1 cellular context compared by ENCODE assay signal in the genomic region with DNA sequence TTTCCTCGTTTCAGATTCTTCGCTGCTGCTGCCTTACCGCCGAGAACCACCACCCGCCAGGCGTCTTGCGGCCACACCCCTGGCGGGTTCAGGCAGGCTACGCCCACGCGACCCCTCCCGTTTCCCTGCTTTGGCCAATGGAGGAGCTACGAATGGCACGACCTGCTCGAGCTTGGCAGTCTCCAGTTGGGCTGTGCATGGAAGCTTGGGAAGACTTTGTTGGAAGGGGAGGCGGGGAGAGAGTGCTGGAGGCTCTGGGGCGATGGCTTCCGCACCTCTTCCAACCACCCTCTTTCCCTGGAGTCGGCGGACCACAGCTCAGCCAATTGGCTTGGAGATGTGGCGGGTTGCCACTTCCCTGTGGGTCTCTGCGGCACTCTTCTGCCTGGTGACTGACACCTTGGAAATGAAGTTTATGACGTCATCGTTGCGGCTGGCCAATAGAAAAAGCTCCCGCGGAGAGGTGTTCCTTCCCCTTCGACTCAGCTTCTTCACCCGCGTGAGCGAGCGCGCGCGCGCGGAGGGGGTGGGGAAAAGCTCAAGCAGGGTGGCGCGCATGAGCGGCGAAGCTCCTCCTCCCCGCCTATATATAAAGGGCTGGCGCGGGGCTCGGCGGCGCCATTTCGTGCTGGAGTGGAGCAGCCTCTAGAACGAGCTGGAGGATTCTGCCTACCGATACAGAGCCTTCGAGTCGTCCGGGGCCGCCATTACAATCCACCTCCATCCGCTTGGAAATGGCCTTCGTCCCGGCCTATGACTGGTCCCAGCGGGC.
TF ChIP-seq lines count a peak whose summit lies in the region.

No MANE protein-coding gene starts in this region.

TF ChIP-seq in HepG2, 621 proteins besides CTCF, POLR2A, EP300 and RAD21 (continued from another document and continues in another):
- no peak for TF ChIP-seq IRF9 (CRISPR knock-in tag; IDR thresholded peaks at IDR 0.05; ENCODE audit: borderline replicate concordance)
- TF ChIP-seq ZNF124 (CRISPR knock-in tag; IDR thresholded peaks at IDR 0.05): no peak; the same call in 1 of the 2 replicates
- peak; percentile 99 for TF ChIP-seq POLR2AphosphoS5 (IDR thresholded peaks at IDR 0.05; ENCODE audit: low read depth, low read length)
- no peak for TF ChIP-seq SP2 (CRISPR knock-in tag; IDR thresholded peaks at IDR 0.05)
- TF ChIP-seq, protein P1, sequence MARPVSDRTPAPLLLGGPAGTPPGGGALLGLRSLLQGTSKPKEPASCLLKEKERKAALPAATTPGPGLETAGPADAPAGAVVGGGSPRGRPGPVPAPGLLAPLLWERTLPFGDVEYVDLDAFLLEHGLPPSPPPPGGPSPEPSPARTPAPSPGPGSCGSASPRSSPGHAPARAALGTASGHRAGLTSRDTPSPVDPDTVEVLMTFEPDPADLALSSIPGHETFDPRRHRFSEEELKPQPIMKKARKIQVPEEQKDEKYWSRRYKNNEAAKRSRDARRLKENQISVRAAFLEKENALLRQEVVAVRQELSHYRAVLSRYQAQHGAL (CRISPR knock-in tag; IDR thresholded peaks at IDR 0.05; ENCODE audit: not compliant biosample characterization): peak; percentile 12
- TF ChIP-seq ZNF766 (CRISPR knock-in tag; IDR thresholded peaks at IDR 0.05; ENCODE audit: borderline replicate concordance): peak; percentile 74; the same call in 1 of the 2 replicates
- peak; percentile 100 for TF ChIP-seq CREB1 (IDR thresholded peaks at IDR 0.05)
- TF ChIP-seq CREB1 (CRISPR knock-in tag; IDR thresholded peaks at IDR 0.05): no peak
- peak; percentile 50; the same call in 1 of the 3 replicates for TF ChIP-seq MXI1 (IDR thresholded peaks at IDR 0.05; ENCODE audit: borderline replicate concordance, low read depth, low read length)
- TF ChIP-seq, protein P2, sequence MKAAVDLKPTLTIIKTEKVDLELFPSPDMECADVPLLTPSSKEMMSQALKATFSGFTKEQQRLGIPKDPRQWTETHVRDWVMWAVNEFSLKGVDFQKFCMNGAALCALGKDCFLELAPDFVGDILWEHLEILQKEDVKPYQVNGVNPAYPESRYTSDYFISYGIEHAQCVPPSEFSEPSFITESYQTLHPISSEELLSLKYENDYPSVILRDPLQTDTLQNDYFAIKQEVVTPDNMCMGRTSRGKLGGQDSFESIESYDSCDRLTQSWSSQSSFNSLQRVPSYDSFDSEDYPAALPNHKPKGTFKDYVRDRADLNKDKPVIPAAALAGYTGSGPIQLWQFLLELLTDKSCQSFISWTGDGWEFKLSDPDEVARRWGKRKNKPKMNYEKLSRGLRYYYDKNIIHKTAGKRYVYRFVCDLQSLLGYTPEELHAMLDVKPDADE (CRISPR knock-in tag; IDR thresholded peaks at IDR 0.05): 0 out of 2 replicates have a peak, but pooled peaks have one; percentile 63
- no peak for TF ChIP-seq CCAR2 (optimal IDR thresholded peaks at IDR 0.05; ENCODE audit: low read depth, low read length)
- no peak for TF ChIP-seq ZNF775 (CRISPR knock-in tag; IDR thresholded peaks at IDR 0.05; ENCODE audit: borderline replicate concordance)
- TF ChIP-seq, protein P3, sequence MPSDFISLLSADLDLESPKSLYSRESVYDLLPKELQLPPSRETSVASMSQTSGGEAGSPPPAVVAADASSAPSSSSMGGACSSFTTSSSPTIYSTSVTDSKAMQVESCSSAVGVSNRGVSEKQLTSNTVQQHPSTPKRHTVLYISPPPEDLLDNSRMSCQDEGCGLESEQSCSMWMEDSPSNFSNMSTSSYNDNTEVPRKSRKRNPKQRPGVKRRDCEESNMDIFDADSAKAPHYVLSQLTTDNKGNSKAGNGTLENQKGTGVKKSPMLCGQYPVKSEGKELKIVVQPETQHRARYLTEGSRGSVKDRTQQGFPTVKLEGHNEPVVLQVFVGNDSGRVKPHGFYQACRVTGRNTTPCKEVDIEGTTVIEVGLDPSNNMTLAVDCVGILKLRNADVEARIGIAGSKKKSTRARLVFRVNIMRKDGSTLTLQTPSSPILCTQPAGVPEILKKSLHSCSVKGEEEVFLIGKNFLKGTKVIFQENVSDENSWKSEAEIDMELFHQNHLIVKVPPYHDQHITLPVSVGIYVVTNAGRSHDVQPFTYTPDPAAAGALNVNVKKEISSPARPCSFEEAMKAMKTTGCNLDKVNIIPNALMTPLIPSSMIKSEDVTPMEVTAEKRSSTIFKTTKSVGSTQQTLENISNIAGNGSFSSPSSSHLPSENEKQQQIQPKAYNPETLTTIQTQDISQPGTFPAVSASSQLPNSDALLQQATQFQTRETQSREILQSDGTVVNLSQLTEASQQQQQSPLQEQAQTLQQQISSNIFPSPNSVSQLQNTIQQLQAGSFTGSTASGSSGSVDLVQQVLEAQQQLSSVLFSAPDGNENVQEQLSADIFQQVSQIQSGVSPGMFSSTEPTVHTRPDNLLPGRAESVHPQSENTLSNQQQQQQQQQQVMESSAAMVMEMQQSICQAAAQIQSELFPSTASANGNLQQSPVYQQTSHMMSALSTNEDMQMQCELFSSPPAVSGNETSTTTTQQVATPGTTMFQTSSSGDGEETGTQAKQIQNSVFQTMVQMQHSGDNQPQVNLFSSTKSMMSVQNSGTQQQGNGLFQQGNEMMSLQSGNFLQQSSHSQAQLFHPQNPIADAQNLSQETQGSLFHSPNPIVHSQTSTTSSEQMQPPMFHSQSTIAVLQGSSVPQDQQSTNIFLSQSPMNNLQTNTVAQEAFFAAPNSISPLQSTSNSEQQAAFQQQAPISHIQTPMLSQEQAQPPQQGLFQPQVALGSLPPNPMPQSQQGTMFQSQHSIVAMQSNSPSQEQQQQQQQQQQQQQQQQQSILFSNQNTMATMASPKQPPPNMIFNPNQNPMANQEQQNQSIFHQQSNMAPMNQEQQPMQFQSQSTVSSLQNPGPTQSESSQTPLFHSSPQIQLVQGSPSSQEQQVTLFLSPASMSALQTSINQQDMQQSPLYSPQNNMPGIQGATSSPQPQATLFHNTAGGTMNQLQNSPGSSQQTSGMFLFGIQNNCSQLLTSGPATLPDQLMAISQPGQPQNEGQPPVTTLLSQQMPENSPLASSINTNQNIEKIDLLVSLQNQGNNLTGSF (CRISPR knock-in tag; IDR thresholded peaks at IDR 0.05): peak; percentile 84
- no peak for TF ChIP-seq SMC3 (IDR thresholded peaks at IDR 0.05; ENCODE audit: low read length)
- peak; percentile 43; the same call in 1 of the 2 replicates for TF ChIP-seq NFE2L2 (IDR thresholded peaks at IDR 0.05; ENCODE audit: low read length)
- TF ChIP-seq, protein P4, sequence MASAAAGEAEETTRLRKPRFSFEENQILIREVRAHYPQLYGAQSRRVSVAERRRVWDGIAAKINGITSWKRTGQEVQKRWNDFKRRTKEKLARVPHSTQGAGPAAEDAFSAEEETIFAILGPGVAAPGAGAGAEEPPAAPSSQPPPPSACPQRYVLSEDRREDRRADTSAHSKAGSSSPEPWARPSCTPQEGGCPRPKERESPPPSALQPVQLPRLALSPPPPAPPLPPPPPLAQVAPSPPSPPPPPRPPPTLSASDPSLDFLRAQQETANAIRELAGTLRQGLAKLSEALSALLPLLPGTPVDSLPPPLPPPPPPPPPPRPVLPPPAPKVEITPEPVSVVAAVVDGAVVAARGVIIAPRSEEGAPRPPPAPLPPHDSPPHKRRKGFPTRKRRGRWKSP (CRISPR knock-in tag; IDR thresholded peaks at IDR 0.05): peak; percentile 80
- TF ChIP-seq ZC3H4 (CRISPR knock-in tag; IDR thresholded peaks at IDR 0.05; ENCODE audit: borderline replicate concordance): peak; percentile 43; the same call in 1 of the 2 replicates
- no peak; the same call in 1 of the 2 replicates for TF ChIP-seq ZNF709 (CRISPR knock-in tag; IDR thresholded peaks at IDR 0.05)
- TF ChIP-seq NFIB (CRISPR knock-in tag; IDR thresholded peaks at IDR 0.05; ENCODE audit: borderline replicate concordance): no peak
- no peak for TF ChIP-seq TARDBP (CRISPR knock-in tag; IDR thresholded peaks at IDR 0.05)
- TF ChIP-seq ZNF543 (CRISPR knock-in tag; IDR thresholded peaks at IDR 0.05): peak; percentile 73
- no peak for TF ChIP-seq RARG (CRISPR knock-in tag; IDR thresholded peaks at IDR 0.05; ENCODE audit: low read depth)
- no peak for TF ChIP-seq ZNF672 (CRISPR knock-in tag; IDR thresholded peaks at IDR 0.05)
- peak; percentile 21; the same call in 1 of the 2 replicates for TF ChIP-seq KLF9 (CRISPR knock-in tag; IDR thresholded peaks at IDR 0.05; ENCODE audit: low read depth)
- peak; percentile 12; the same call in 1 of the 2 replicates for TF ChIP-seq ARID2 (CRISPR knock-in tag; IDR thresholded peaks at IDR 0.05; ENCODE audit: borderline replicate concordance)
- peak; percentile 99 for TF ChIP-seq RFXAP (CRISPR knock-in tag; IDR thresholded peaks at IDR 0.05; ENCODE audit: borderline replicate concordance)
- no peak; the same call in none of the 2 replicates for TF ChIP-seq HDAC2 (CRISPR knock-in tag; IDR thresholded peaks at IDR 0.05)
- TF ChIP-seq HNF1B (CRISPR knock-in tag; IDR thresholded peaks at IDR 0.05): peak; percentile 52
- peak; percentile 61; the same call in 1 of the 2 replicates for TF ChIP-seq PHF20 (CRISPR knock-in tag; IDR thresholded peaks at IDR 0.05)
- TF ChIP-seq, protein P5, sequence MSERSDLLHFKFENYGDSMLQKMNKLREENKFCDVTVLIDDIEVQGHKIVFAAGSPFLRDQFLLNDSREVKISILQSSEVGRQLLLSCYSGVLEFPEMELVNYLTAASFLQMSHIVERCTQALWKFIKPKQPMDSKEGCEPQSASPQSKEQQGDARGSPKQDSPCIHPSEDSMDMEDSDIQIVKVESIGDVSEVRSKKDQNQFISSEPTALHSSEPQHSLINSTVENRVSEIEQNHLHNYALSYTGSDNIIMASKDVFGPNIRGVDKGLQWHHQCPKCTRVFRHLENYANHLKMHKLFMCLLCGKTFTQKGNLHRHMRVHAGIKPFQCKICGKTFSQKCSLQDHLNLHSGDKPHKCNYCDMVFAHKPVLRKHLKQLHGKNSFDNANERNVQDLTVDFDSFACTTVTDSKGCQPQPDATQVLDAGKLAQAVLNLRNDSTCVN (CRISPR knock-in tag; IDR thresholded peaks at IDR 0.05; ENCODE audit: borderline replicate concordance): peak; percentile 87
- TF ChIP-seq SALL2 (CRISPR knock-in tag; IDR thresholded peaks at IDR 0.05): peak; percentile 83
- TF ChIP-seq KAT7 (CRISPR knock-in tag; IDR thresholded peaks at IDR 0.05; ENCODE audit: borderline replicate concordance): 0 out of 2 replicates have a peak, but pooled peaks have one; percentile 57
- TF ChIP-seq CEBPZ (IDR thresholded peaks at IDR 0.05; ENCODE audit: low read length): no peak
- TF ChIP-seq PAXIP1 (CRISPR knock-in tag; conservative IDR thresholded peaks at IDR 0.05): peak; percentile 43
- TF ChIP-seq ZBTB7A (CRISPR knock-in tag; IDR thresholded peaks at IDR 0.05): peak; percentile 69; the same call in 1 of the 2 replicates
- peak; percentile 97 for TF ChIP-seq RFXANK (CRISPR knock-in tag; IDR thresholded peaks at IDR 0.05)
